In genomic region chr10:70829543-70829942, GRCh38 we compare ENCODE assay signal across 1 cellular context.
TF ChIP-seq lines count a peak whose summit lies in the region.

No MANE protein-coding gene starts in this region.

TF ChIP-seq in HepG2, 621 proteins besides CTCF, POLR2A, EP300 and RAD21:
- TF ChIP-seq HNF4A (CRISPR knock-in tag; IDR thresholded peaks at IDR 0.05) (peak; percentile 64), ZFP1 (CRISPR knock-in tag; IDR thresholded peaks at IDR 0.05) (no peak), ZNF326 (CRISPR knock-in tag; IDR thresholded peaks at IDR 0.05; ENCODE audit: borderline replicate concordance) (no peak), KDM5A (IDR thresholded peaks at IDR 0.05; ENCODE audit: borderline replicate concordance, low read length) (no peak), ZBTB4 (CRISPR knock-in tag; IDR thresholded peaks at IDR 0.05; ENCODE audit: borderline replicate concordance) (no peak), SOX6 (IDR thresholded peaks at IDR 0.05) (no peak), SOX6 (CRISPR knock-in tag; IDR thresholded peaks at IDR 0.05) (0 out of 2 replicates have a peak, but pooled peaks have one; percentile 17), MEF2D (CRISPR knock-in tag; IDR thresholded peaks at IDR 0.05) (peak; percentile 91), TBX2 (CRISPR knock-in tag; IDR thresholded peaks at IDR 0.05; ENCODE audit: borderline replicate concordance) (peak; percentile 31; the same call in 1 of the 2 replicates), ZZZ3 (CRISPR knock-in tag; IDR thresholded peaks at IDR 0.05; ENCODE audit: borderline replicate concordance) (no peak), TBX3 (IDR thresholded peaks at IDR 0.05; ENCODE audit: borderline replicate concordance) (0 out of 2 replicates have a peak, but pooled peaks have one; percentile 18), ZNF274 (CRISPR knock-in tag; IDR thresholded peaks at IDR 0.05) (no peak), SOX13 (IDR thresholded peaks at IDR 0.05) (no peak), SOX13 (CRISPR knock-in tag; conservative IDR thresholded peaks at IDR 0.05 in 1 of 2, IDR thresholded peaks at IDR 0.05 in 1 of 2) (peak in 1 of 2 experiments; percentile 20; a peak in 1 of 4 replicates), NONO (IDR thresholded peaks at IDR 0.05) (no peak), NONO (CRISPR knock-in tag; conservative IDR thresholded peaks at IDR 0.05) (no peak), PAX8 (CRISPR knock-in tag; IDR thresholded peaks at IDR 0.05; ENCODE audit: borderline replicate concordance) (no peak), BCL6 (CRISPR knock-in tag; IDR thresholded peaks at IDR 0.05) (peak; percentile 89)
- TF ChIP-seq, protein P1, sequence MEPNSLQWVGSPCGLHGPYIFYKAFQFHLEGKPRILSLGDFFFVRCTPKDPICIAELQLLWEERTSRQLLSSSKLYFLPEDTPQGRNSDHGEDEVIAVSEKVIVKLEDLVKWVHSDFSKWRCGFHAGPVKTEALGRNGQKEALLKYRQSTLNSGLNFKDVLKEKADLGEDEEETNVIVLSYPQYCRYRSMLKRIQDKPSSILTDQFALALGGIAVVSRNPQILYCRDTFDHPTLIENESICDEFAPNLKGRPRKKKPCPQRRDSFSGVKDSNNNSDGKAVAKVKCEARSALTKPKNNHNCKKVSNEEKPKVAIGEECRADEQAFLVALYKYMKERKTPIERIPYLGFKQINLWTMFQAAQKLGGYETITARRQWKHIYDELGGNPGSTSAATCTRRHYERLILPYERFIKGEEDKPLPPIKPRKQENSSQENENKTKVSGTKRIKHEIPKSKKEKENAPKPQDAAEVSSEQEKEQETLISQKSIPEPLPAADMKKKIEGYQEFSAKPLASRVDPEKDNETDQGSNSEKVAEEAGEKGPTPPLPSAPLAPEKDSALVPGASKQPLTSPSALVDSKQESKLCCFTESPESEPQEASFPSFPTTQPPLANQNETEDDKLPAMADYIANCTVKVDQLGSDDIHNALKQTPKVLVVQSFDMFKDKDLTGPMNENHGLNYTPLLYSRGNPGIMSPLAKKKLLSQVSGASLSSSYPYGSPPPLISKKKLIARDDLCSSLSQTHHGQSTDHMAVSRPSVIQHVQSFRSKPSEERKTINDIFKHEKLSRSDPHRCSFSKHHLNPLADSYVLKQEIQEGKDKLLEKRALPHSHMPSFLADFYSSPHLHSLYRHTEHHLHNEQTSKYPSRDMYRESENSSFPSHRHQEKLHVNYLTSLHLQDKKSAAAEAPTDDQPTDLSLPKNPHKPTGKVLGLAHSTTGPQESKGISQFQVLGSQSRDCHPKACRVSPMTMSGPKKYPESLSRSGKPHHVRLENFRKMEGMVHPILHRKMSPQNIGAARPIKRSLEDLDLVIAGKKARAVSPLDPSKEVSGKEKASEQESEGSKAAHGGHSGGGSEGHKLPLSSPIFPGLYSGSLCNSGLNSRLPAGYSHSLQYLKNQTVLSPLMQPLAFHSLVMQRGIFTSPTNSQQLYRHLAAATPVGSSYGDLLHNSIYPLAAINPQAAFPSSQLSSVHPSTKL (CRISPR knock-in tag; IDR thresholded peaks at IDR 0.05) = 0 out of 2 replicates have a peak, but pooled peaks have one; percentile 22
- TF ChIP-seq, protein P2, sequence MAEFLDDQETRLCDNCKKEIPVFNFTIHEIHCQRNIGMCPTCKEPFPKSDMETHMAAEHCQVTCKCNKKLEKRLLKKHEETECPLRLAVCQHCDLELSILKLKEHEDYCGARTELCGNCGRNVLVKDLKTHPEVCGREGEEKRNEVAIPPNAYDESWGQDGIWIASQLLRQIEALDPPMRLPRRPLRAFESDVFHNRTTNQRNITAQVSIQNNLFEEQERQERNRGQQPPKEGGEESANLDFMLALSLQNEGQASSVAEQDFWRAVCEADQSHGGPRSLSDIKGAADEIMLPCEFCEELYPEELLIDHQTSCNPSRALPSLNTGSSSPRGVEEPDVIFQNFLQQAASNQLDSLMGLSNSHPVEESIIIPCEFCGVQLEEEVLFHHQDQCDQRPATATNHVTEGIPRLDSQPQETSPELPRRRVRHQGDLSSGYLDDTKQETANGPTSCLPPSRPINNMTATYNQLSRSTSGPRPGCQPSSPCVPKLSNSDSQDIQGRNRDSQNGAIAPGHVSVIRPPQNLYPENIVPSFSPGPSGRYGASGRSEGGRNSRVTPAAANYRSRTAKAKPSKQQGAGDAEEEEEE (CRISPR knock-in tag; IDR thresholded peaks at IDR 0.05; ENCODE audit: borderline replicate concordance) = no peak
